1 cellular context compared by ENCODE assay signal in genomic region chr6:30876039-30876730, GRCh38.
TF ChIP-seq lines count a peak whose summit lies in the region.

No MANE protein-coding gene starts in this region.

TF ChIP-seq in GM12878, 131 proteins besides CTCF, POLR2A, EP300 and RAD21:
- TF ChIP-seq IKZF2 (IDR thresholded peaks at IDR 0.05) (0 out of 4 replicates have a peak, but pooled peaks of 1 of the 2 experiments have one; percentile 23), MEF2A (IDR thresholded peaks at IDR 0.05; ENCODE audit: insufficient read depth, low read depth, low read length) (0 out of 2 replicates have a peak, but pooled peaks have one; percentile 26), MEF2B (IDR thresholded peaks at IDR 0.05; ENCODE audit: partially characterized antibody, poor library complexity, severe bottlenecking) (peak; percentile 11), CHD1 (IDR thresholded peaks at IDR 0.05; ENCODE audit: low read depth, low read length) (no peak)
